Comparison of ENCODE assay signal across 25 cellular contexts in the genomic region with DNA sequence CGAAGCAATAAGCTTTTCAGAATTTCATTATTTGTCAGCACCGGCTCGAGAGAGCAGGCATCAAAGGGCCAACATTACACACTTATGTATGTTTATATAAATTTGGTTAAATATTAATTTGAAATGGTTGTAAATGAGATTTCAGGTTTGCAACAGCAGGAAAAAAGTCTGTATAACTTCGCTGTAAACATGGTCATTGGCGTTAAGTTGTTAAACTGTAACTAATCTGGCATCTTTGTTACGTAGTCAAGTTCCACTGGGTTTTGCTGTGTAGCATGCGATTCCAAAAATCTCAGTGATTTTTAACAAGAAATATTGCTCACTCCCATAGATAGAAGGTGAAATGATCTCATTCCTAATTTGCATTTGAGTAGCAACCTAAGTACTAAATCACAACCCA.
A peak's percentile ranks its signal among the peaks of the same experiment; 100 is the strongest.
DNase-seq lines count a peak whose midpoint lies in the region; ATAC-seq, FAIRE-seq and TF ChIP-seq lines count a peak whose summit lies in the region.
"Had no signal": no experiment of that assay in that cellular context is flagged by ENCODE, and none has a peak within 500 bp of the region (broad histone marks: within the 10 kb centered on the region; RNA-seq: fewer than 3 reads in every experiment).

No MANE protein-coding gene starts in this region.

- no peak overlapping the region for H3K27ac ChIP-seq in left lung
- H3K27ac ChIP-seq in small intestine (ENCODE audit: low read depth in 1 of 2, low read length in 1 of 2): peak overlapping the region in 1 of 2 donors; percentile 2
- H3K27ac ChIP-seq in right atrium auricular region: no peak overlapping the region
- H3K27ac ChIP-seq: brain microvascular endothelial cell, neutrophil, right lobe of liver, upper lobe of right lung had no signal

- H3K36me3 Mint-ChIP-seq in chondrocyte (ENCODE audit: low read depth): peaks cover 12% of the 10 kb centered on the region
- H3K36me3 Mint-ChIP-seq: activated CD4-positive, alpha-beta memory T cell treated with anti-CD3 and anti-CD28 coated beads for 36 hours; activated naive CD4-positive, alpha-beta T cell treated with anti-CD3 and anti-CD28 coated beads, Interleukin-2, amount 10 ng/mL, durations not matched to agents 7 days and 5 days; WTC11 had no signal

- intact Hi-C loops in left lung (cut with DNase I): no loop called here

- no peaks in the 10 kb centered on the region for H3K27me3 Mint-ChIP-seq in chondrocyte (ENCODE audit: low read depth)
- H3K27me3 Mint-ChIP-seq: stimulated activated naive CD8-positive, alpha-beta T cell treated with anti-CD3 and anti-CD28 coated beads, Interleukin-15, amount 100 ng/mL, for 72 hours had no signal

- no peak overlapping the region for H3K4me3 Mint-ChIP-seq in chondrocyte (ENCODE audit: unreplicated experiment)
- H3K4me3 Mint-ChIP-seq: activated CD4-positive, alpha-beta memory T cell treated with anti-CD3 and anti-CD28 coated beads for 36 hours; activated naive CD4-positive, alpha-beta T cell treated with anti-CD3 and anti-CD28 coated beads, Interleukin-2, amount 10 ng/mL, durations not matched to agents 7 days and 5 days; stimulated activated naive CD8-positive, alpha-beta T cell treated with anti-CD3 and anti-CD28 coated beads, Interleukin-15, amount 100 ng/mL, for 72 hours; WTC11 had no signal

- H3K27ac Mint-ChIP-seq in chondrocyte (ENCODE audit: unreplicated experiment): peak overlapping the region; percentile 70
- H3K27ac Mint-ChIP-seq: activated CD4-positive, alpha-beta memory T cell treated with anti-CD3 and anti-CD28 coated beads for 36 hours; activated naive CD4-positive, alpha-beta T cell treated with anti-CD3 and anti-CD28 coated beads, Interleukin-2, amount 10 ng/mL, durations not matched to agents 7 days and 5 days; stimulated activated naive CD8-positive, alpha-beta T cell treated with anti-CD3 and anti-CD28 coated beads, Interleukin-15, amount 100 ng/mL, for 72 hours; WTC11 had no signal

- no peaks in the 10 kb centered on the region for H3K27me3 ChIP-seq in left lung
- no peaks in the 10 kb centered on the region for H3K27me3 ChIP-seq in small intestine (ENCODE audit: control insufficient read depth in 2 of 2, insufficient read depth in 2 of 2, low read length in 2 of 2)
- H3K27me3 ChIP-seq in right atrium auricular region: no peaks in the 10 kb centered on the region
- H3K27me3 ChIP-seq: brain microvascular endothelial cell, right lobe of liver, upper lobe of right lung had no signal

- H3K4me1 ChIP-seq in left lung (no peaks in the 10 kb centered on the region), small intestine (ENCODE audit: control insufficient read depth in 2 of 2, insufficient read depth in 1 of 2, low read depth in 1 of 2, low read length in 1 of 2) (peaks cover 0 to 2% of the 10 kb centered on the region in 2 donors), right atrium auricular region (peaks cover 0 to 16% of the 10 kb centered on the region in 2 donors)
- H3K4me1 ChIP-seq: right lobe of liver, upper lobe of right lung had no signal

- H3K36me3 ChIP-seq in left lung (no peaks in the 10 kb centered on the region), small intestine (ENCODE audit: control insufficient read depth in 2 of 2, insufficient read depth in 2 of 2, low read length in 2 of 2) (no peaks in the 10 kb centered on the region), right atrium auricular region (no peaks in the 10 kb centered on the region)
- H3K36me3 ChIP-seq: brain microvascular endothelial cell, neutrophil, right lobe of liver, upper lobe of right lung had no signal

- no peaks in the 10 kb centered on the region for H3K9me3 Mint-ChIP-seq in chondrocyte (ENCODE audit: low read depth)
- H3K9me3 Mint-ChIP-seq: activated CD4-positive, alpha-beta memory T cell treated with anti-CD3 and anti-CD28 coated beads for 36 hours; activated naive CD4-positive, alpha-beta T cell treated with anti-CD3 and anti-CD28 coated beads, Interleukin-2, amount 10 ng/mL, durations not matched to agents 7 days and 5 days; stimulated activated naive CD8-positive, alpha-beta T cell treated with anti-CD3 and anti-CD28 coated beads, Interleukin-15, amount 100 ng/mL, for 72 hours; WTC11 had no signal

- H3K9me3 ChIP-seq in left lung: no peaks in the 10 kb centered on the region
- H3K9me3 ChIP-seq in small intestine (ENCODE audit: control insufficient read depth, low read depth): no peaks in the 10 kb centered on the region
- no peaks in the 10 kb centered on the region for H3K9me3 ChIP-seq in right atrium auricular region
- H3K9me3 ChIP-seq: neutrophil, right lobe of liver, upper lobe of right lung had no signal

- no peak for FAIRE-seq in small intestine (lab: Jason Lieb, UNC)
- FAIRE-seq: H54, islet of Langerhans had no signal

- ATAC-seq in left lung: peak; percentile 14
- no peak for ATAC-seq in GM21526 (IDR thresholded peaks at IDR 0.05; ENCODE audit: low FRiP score, unreplicated experiment)
- ATAC-seq: stimulated activated naive CD8-positive, alpha-beta T cell treated with anti-CD3 and anti-CD28 coated beads, Interleukin-15, amount 100 ng/mL, for 72 hours; upper lobe of right lung; WTC11 had no signal

- no peak for TF ChIP-seq CTCF in chondrocyte (IDR thresholded peaks at IDR 0.05)
- TF ChIP-seq CTCF in left lung (IDR thresholded peaks at IDR 0.05): no peak
- no peak for TF ChIP-seq CTCF in right atrium auricular region (IDR thresholded peaks at IDR 0.05)

- 17 to 59% (median 30%) methylated on average over 7 of the region's 7 CpGs for WGBS in small intestine, 3 donors

- H3K4me3 ChIP-seq in left lung (no peak overlapping the region), small intestine (ENCODE audit: low read depth in 1 of 2, low read length in 2 of 2) (no peak overlapping the region), right atrium auricular region (no peak overlapping the region)
- H3K4me3 ChIP-seq: right lobe of liver, upper lobe of right lung had no signal

- DNase-seq in HT-29 (ENCODE audit: low spot score): peak; percentile 31
- DNase-seq in chondrocyte (ENCODE audit: low spot score): no peak
- DNase-seq in left lung: no peak
- DNase-seq in small intestine: peak; percentile 75
- DNase-seq in NCI-H1105 (lab: John Stamatoyannopoulos, UW): no peak
- no peak for DNase-seq in hypothalamus (lab: John Stamatoyannopoulos, UW)
- no peak for DNase-seq in right atrium auricular region (ENCODE audit: low spot score)
- DNase-seq: activated CD4-positive, alpha-beta memory T cell treated with anti-CD3 and anti-CD28 coated beads for 36 hours; activated naive CD4-positive, alpha-beta T cell treated with anti-CD3 and anti-CD28 coated beads, Interleukin-2, amount 10 ng/mL, durations not matched to agents 7 days and 5 days; brain microvascular endothelial cell; head of caudate nucleus; IMR-90; NCI-H187 treated with DMSO at 0.1 percent for 48 hours; NCI-H510A treated with DMSO at 0.1 percent for 48 hours; right lobe of liver; SHP77; stimulated activated CD4-positive, alpha-beta T cell treated with anti-CD3 and anti-CD28 coated beads, Interleukin-2, amount 100 ng/mL, for 24 hours; stimulated activated naive CD8-positive, alpha-beta T cell treated with anti-CD3 and anti-CD28 coated beads, Interleukin-15, amount 100 ng/mL, for 72 hours; T-helper 2 cell; upper lobe of right lung had no signal

- H3K4me1 Mint-ChIP-seq in chondrocyte (ENCODE audit: low read depth): peaks cover 87% of the 10 kb centered on the region
- H3K4me1 Mint-ChIP-seq: activated naive CD4-positive, alpha-beta T cell treated with anti-CD3 and anti-CD28 coated beads, Interleukin-2, amount 10 ng/mL, durations not matched to agents 7 days and 5 days; stimulated activated naive CD8-positive, alpha-beta T cell treated with anti-CD3 and anti-CD28 coated beads, Interleukin-15, amount 100 ng/mL, for 72 hours had no signal

Comparison
In these comparisons a context has a peak if more than half of its experiments do, and no peak if none do; other contexts are left out.
1. DNase-seq: peak in HT-29 (single experiment) and small intestine (single experiment); none in chondrocyte (single experiment), left lung (0 of 2), NCI-H1105 (single experiment), hypothalamus (0 of 51) and right atrium auricular region (single experiment).